Comparison of ENCODE assay signal across 26 cellular contexts in genomic region chr4:42320822-42321388, GRCh38.
DNase-seq lines count a peak whose midpoint lies in the region; ATAC-seq, FAIRE-seq and TF ChIP-seq lines count a peak whose summit lies in the region.
"Had no signal": no experiment of that assay in that cellular context is flagged by ENCODE, and none has a peak within 500 bp of the region (broad histone marks: within the 10 kb centered on the region; RNA-seq: fewer than 3 reads in every experiment).

No MANE protein-coding gene starts in this region.

- H3K4me3 ChIP-seq in upper lobe of right lung: no peak overlapping the region
- H3K4me3 ChIP-seq: GM23338, stomach, thyroid gland had no signal

- peak; percentile 59 for FAIRE-seq in urothelium cell line (lab: Jason Lieb, UNC)
- FAIRE-seq: HTR-8/SVneo had no signal

- H3K27ac ChIP-seq in upper lobe of right lung: no peak overlapping the region
- H3K27ac ChIP-seq: stomach, thyroid gland had no signal

- DNase-seq in urothelium cell line (ENCODE audit: low spot score) (no peak), upper lobe of right lung (no peak), GOT3 (lab: John Stamatoyannopoulos, UW) (no peak)
- DNase-seq in activated CD4-positive, alpha-beta T cell treated with anti-CD3 and anti-CD28 coated beads for 1 hour: no peak
- DNase-seq: activated CD4-positive, alpha-beta T cell treated with anti-CD3 and anti-CD28 coated beads, Interleukin-2, amount 50 U/mL, for 4 hours; activated CD4-positive, CD25-positive, alpha-beta regulatory T cell; activated T-cell treated with anti-CD3 and anti-CD28 coated beads, Interleukin-2, amount 50 U/mL, for 48 hours; C1 segment of cervical spinal cord; central memory CD4-positive, alpha-beta T cell; cortex of kidney; DMS153; effector memory CD4-positive, alpha-beta T cell; hypothalamus; mammary epithelial cell; NCI-H1092; NCI-H1694; NCI-H510A; nephron progenitor cell; stimulated activated CD4-positive, alpha-beta T cell treated with anti-CD3 and anti-CD28 coated beads, Interleukin-4, amount 100 ng/mL, for 1 hour; stomach; thyroid gland had no signal

- H3K27me3 ChIP-seq in upper lobe of right lung: no peaks in the 10 kb centered on the region
- H3K27me3 ChIP-seq: stomach, thyroid gland had no signal

- no peaks in the 10 kb centered on the region for H3K9me3 ChIP-seq in upper lobe of right lung
- H3K9me3 ChIP-seq: stomach, thyroid gland had no signal

- TF ChIP-seq CTCF in upper lobe of right lung (IDR thresholded peaks at IDR 0.05): no peak

- no peaks in the 10 kb centered on the region for H3K36me3 ChIP-seq in upper lobe of right lung
- H3K36me3 ChIP-seq: stomach, thyroid gland had no signal

- intact Hi-C loops in upper lobe of right lung (cut with DNase I): no loop called here

- H3K4me1 ChIP-seq in upper lobe of right lung: no peaks in the 10 kb centered on the region
- H3K4me1 ChIP-seq: stomach, thyroid gland had no signal

- ATAC-seq in GM18861 (IDR thresholded peaks at IDR 0.05; ENCODE audit: unreplicated experiment) (peak; percentile 84), GM21723 (IDR thresholded peaks at IDR 0.05; ENCODE audit: unreplicated experiment) (peak; percentile 96), HG03520 (IDR thresholded peaks at IDR 0.05; ENCODE audit: unreplicated experiment) (peak; percentile 89), upper lobe of right lung (no peak)
- ATAC-seq: GM23338 had no signal
